In the genomic region with DNA sequence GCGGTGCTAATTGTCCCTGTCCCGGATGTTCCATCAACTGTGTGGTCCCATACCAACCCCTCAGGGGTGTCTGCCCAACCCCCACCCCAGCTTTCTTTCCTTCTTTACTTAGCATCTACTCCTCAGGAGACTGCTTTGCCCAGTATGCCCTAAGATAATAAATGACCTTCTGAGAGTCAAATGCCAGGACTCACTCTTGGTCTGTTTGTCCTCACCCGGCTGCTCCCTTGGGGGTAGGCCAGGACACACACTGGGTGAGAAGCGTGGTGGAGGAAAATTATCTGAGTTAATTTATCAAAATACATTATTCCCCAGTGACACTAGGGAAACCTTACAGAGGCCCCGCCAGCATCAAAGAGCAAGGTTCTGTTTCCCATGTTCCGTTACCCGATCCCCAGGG, we compare ENCODE assay signal across 23 cellular contexts.
"Had no signal": no experiment of that assay in that cellular context is flagged by ENCODE, and none has a peak within 500 bp of the region (broad histone marks: within the 10 kb centered on the region; RNA-seq: fewer than 3 reads in every experiment).

No MANE protein-coding gene starts in this region.

- ATAC-seq: effector memory CD8-positive, alpha-beta T cell; esophagus mucosa; gastrocnemius medialis; left colon; left lobe of liver; mucosa of descending colon; naive thymus-derived CD8-positive, alpha-beta T cell had no signal

- H3K27ac ChIP-seq: colonic mucosa, epithelial cell of prostate, esophagus squamous epithelium, gastrocnemius medialis, left ventricle myocardium inferior, lower lobe of right lung had no signal

- H3K27me3 ChIP-seq: colonic mucosa, esophagus squamous epithelium, gastrocnemius medialis had no signal

- H3K4me3 ChIP-seq: colonic mucosa, esophagus squamous epithelium, gastrocnemius medialis, left ventricle myocardium inferior, lower lobe of right lung, mucosa of descending colon had no signal

- DNase-seq: colonic mucosa; cortex of kidney; effector CD8-positive, alpha-beta T cell; effector memory CD8-positive, alpha-beta T cell; endodermal cell; erythroblast; esophagus squamous epithelium; foreskin fibroblast; foreskin melanocyte; gastrocnemius medialis; glutamatergic neuron; head of caudate nucleus; hippocampal formation; left colon; left ventricle myocardium inferior; lower lobe of right lung; mesenchymal stem cell; mucosa of descending colon; naive B cell; naive thymus-derived CD8-positive, alpha-beta T cell had no signal

- H3K9me3 ChIP-seq: colonic mucosa, esophagus squamous epithelium, gastrocnemius medialis had no signal

- H3K4me1 ChIP-seq: colonic mucosa, esophagus squamous epithelium, gastrocnemius medialis, lower lobe of right lung had no signal

- H3K36me3 ChIP-seq: colonic mucosa, esophagus squamous epithelium, gastrocnemius medialis, left ventricle myocardium inferior, lower lobe of right lung had no signal
